In the genomic region with DNA sequence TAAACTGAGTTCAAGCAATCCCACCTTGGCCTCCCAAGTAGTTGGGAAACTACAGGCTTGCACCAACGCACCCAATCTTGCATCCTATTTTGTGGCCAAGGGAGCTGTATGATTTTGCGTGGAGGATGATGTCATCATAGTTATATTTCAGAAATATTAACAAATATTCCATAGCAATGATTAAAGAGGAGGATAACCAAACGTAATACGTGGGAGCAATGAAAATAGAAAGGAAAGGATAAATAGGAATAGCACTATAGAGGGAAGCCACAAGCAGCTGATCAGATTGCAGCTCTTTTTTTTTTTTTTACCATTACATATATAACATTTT, we compare ENCODE assay signal across 1 cellular context.
TF ChIP-seq lines count a peak whose summit lies in the region.

No MANE protein-coding gene starts in this region.

TF ChIP-seq in K562, 482 proteins besides CTCF, POLR2A, EP300 and RAD21:
- peak; percentile 75 for TF ChIP-seq ATF3 (IDR thresholded peaks at IDR 0.05)
- TF ChIP-seq ATF3 (CRISPR knock-in tag; conservative IDR thresholded peaks at IDR 0.05): no peak
- TF ChIP-seq EWSR1 (IDR thresholded peaks at IDR 0.05; ENCODE audit: borderline replicate concordance, low read depth, partially characterized antibody): no peak
